8 cellular contexts compared by ENCODE assay signal in genomic region chr4:31379364-31379763, GRCh38.
"Had no signal": no experiment of that assay in that cellular context is flagged by ENCODE, and none has a peak within 500 bp of the region (broad histone marks: within the 10 kb centered on the region; RNA-seq: fewer than 3 reads in every experiment).

No MANE protein-coding gene starts in this region.

- H3K9me3 ChIP-seq: HAP-1 had no signal

- H3K36me3 ChIP-seq: HAP-1 had no signal

- H3K4me3 ChIP-seq: GM23338, HAP-1 had no signal

- H3K4me1 ChIP-seq: HAP-1 had no signal

- DNase-seq: H7, Karpas-422, KBM-7 had no signal

- FAIRE-seq: HTR-8/SVneo had no signal

- H3K9ac ChIP-seq: KMS-11 had no signal

- H3K4me2 ChIP-seq: GM23338, KMS-11 had no signal

- ATAC-seq: GM23338, HCT116 had no signal

- H3K27ac ChIP-seq: KMS-11 had no signal
